20 cellular contexts compared by ENCODE assay signal in genomic region chr1:246651012-246651411, GRCh38.
DNase-seq lines count a peak whose midpoint lies in the region; ATAC-seq and TF ChIP-seq lines count a peak whose summit lies in the region.
"Had no signal": no experiment of that assay in that cellular context is flagged by ENCODE, and none has a peak within 500 bp of the region (broad histone marks: within the 10 kb centered on the region; RNA-seq: fewer than 3 reads in every experiment).

No MANE protein-coding gene starts in this region.

- no peaks in the 10 kb centered on the region for H3K27me3 ChIP-seq in left ventricle myocardium inferior (ENCODE audit: low read depth)
- H3K27me3 ChIP-seq in Karpas-422 (ENCODE audit: low read length), result no peaks in the 10 kb centered on the region
- no peaks in the 10 kb centered on the region for H3K27me3 ChIP-seq in skeletal muscle tissue (ENCODE audit: control insufficient read depth in 3 of 3, insufficient read depth in 3 of 3, low read length in 3 of 3)
- H3K27me3 ChIP-seq: neutrophil, thyroid gland had no signal

- DNase-seq in left ventricle myocardium inferior, result no peak
- DNase-seq in cardiac septum (ENCODE audit: low spot score), result no peak
- DNase-seq in Karpas-422, result no peak
- DNase-seq in stimulated activated effector memory CD8-positive, alpha-beta T cell treated with anti-CD3 and anti-CD28 coated beads, Interleukin-12 subunit alpha, Interleukin-12 subunit beta, amount 100 ng/mL, for 72 hours (ENCODE audit: low spot score in 2 of 2), result no peak
- DNase-seq in activated naive CD4-positive, alpha-beta T cell treated with anti-CD3 and anti-CD28 coated beads for 36 hours, result no peak
- DNase-seq: activated CD4-positive, alpha-beta T cell treated with anti-CD3 and anti-CD28 coated beads for 1 hour; activated effector memory CD4-positive, alpha-beta T cell treated with Interleukin-2 at 50 U/mL for 16 hours; Caco-2; EL; mucosa of descending colon; NCI-H1417 treated with DMSO at 0.1 percent for 48 hours; NCI-H226; T-helper 9 cell; thyroid gland had no signal

- no peak overlapping the region for H2AFZ ChIP-seq in Karpas-422 (ENCODE audit: low read length)

- H3K36me3 Mint-ChIP-seq in stimulated activated effector memory CD8-positive, alpha-beta T cell treated with anti-CD3 and anti-CD28 coated beads, Interleukin-12 subunit alpha, Interleukin-12 subunit beta, amount 100 ng/mL, for 72 hours, result peaks cover 72% of the 10 kb centered on the region
- H3K36me3 Mint-ChIP-seq in activated naive CD4-positive, alpha-beta T cell treated with anti-CD3 and anti-CD28 coated beads for 36 hours (ENCODE audit: low read depth), result peaks cover 24% of the 10 kb centered on the region

- CTCF ChIA-PET in activated naive CD4-positive, alpha-beta T cell treated with anti-CD3 and anti-CD28 coated beads for 36 hours (lab: Charles Lee), result no interaction called here

- H3K4me2 ChIP-seq in Karpas-422 (ENCODE audit: low read depth, low read length, poor library complexity, severe bottlenecking), result peak overlapping the region; percentile 81

- H3K9me2 ChIP-seq in Karpas-422 (replicated peaks; ENCODE audit: insufficient read depth, low read length), result no peaks in the 10 kb centered on the region

- H3K4me1 ChIP-seq in left ventricle myocardium inferior, result peaks cover 28% of the 10 kb centered on the region
- peaks cover 91% of the 10 kb centered on the region for H3K4me1 ChIP-seq in Karpas-422 (ENCODE audit: low read length)
- H3K4me1 ChIP-seq in skeletal muscle tissue (ENCODE audit: control insufficient read depth in 3 of 3, insufficient read depth in 3 of 3, low read length in 3 of 3), result peaks cover 22 to 31% (median 28%) of the 10 kb centered on the region in 3 donors
- H3K4me1 ChIP-seq: Caco-2, thyroid gland had no signal

- TF ChIP-seq CTCF in left ventricle myocardium inferior (IDR thresholded peaks at IDR 0.05; ENCODE audit: borderline replicate concordance) (no peak), VCaP (conservative IDR thresholded peaks at IDR 0.05) (no peak)

- H3K36me3 ChIP-seq in left ventricle myocardium inferior, result peaks cover 33% of the 10 kb centered on the region
- H3K36me3 ChIP-seq in Karpas-422 (ENCODE audit: insufficient read depth, low read length), result peaks cover 24% of the 10 kb centered on the region
- peaks cover 9 to 23% (median 11%) of the 10 kb centered on the region in 3 donors for H3K36me3 ChIP-seq in skeletal muscle tissue (ENCODE audit: control insufficient read depth in 3 of 3, insufficient read depth in 3 of 3, low read length in 3 of 3)

- H3K4me3 ChIP-seq in left ventricle myocardium inferior (peak overlapping the region; percentile 59), Karpas-422 (ENCODE audit: low read length) (peak overlapping the region; percentile 60), skeletal muscle tissue (ENCODE audit: low read length in 3 of 3) (peak overlapping the region; percentile 38 to 51 (median 41))
- H3K4me3 ChIP-seq: mucosa of descending colon, thyroid gland had no signal

- no peaks in the 10 kb centered on the region for H3K9me3 Mint-ChIP-seq in stimulated activated effector memory CD8-positive, alpha-beta T cell treated with anti-CD3 and anti-CD28 coated beads, Interleukin-12 subunit alpha, Interleukin-12 subunit beta, amount 100 ng/mL, for 72 hours
- no peaks in the 10 kb centered on the region for H3K9me3 Mint-ChIP-seq in activated naive CD4-positive, alpha-beta T cell treated with anti-CD3 and anti-CD28 coated beads for 36 hours
- H3K9me3 Mint-ChIP-seq: central memory CD8-positive, alpha-beta T cell had no signal

- intact Hi-C loops in left ventricle myocardium inferior (cut with micrococcal nuclease), result no loop called here
- intact Hi-C loops in cardiac septum (cut with DNase I), result no loop called here
- intact Hi-C loops in activated naive CD4-positive, alpha-beta T cell treated with anti-CD3 and anti-CD28 coated beads for 36 hours (cut with micrococcal nuclease), result no loop called here

- no peak for ATAC-seq in stimulated activated effector memory CD8-positive, alpha-beta T cell treated with anti-CD3 and anti-CD28 coated beads, Interleukin-12 subunit alpha, Interleukin-12 subunit beta, amount 100 ng/mL, for 72 hours
- no peak for ATAC-seq in GM18517 (IDR thresholded peaks at IDR 0.05; ENCODE audit: unreplicated experiment)
- ATAC-seq: left lobe of liver, mucosa of descending colon had no signal

- no peak overlapping the region for H3K27ac Mint-ChIP-seq in stimulated activated effector memory CD8-positive, alpha-beta T cell treated with anti-CD3 and anti-CD28 coated beads, Interleukin-12 subunit alpha, Interleukin-12 subunit beta, amount 100 ng/mL, for 72 hours
- no peak overlapping the region for H3K27ac Mint-ChIP-seq in activated naive CD4-positive, alpha-beta T cell treated with anti-CD3 and anti-CD28 coated beads for 36 hours

- peaks cover 11% of the 10 kb centered on the region for H3K4me1 Mint-ChIP-seq in stimulated activated effector memory CD8-positive, alpha-beta T cell treated with anti-CD3 and anti-CD28 coated beads, Interleukin-12 subunit alpha, Interleukin-12 subunit beta, amount 100 ng/mL, for 72 hours
- H3K4me1 Mint-ChIP-seq in activated naive CD4-positive, alpha-beta T cell treated with anti-CD3 and anti-CD28 coated beads for 36 hours (ENCODE audit: low read depth), result peaks cover 9% of the 10 kb centered on the region

- H3K27ac ChIP-seq in left ventricle myocardium inferior (replicated peaks) (peak overlapping the region; percentile 76), Karpas-422 (ENCODE audit: low read length) (peak overlapping the region; percentile 95), VCaP (peak overlapping the region; percentile 53), skeletal muscle tissue (ENCODE audit: low read depth, low read length) (no peak overlapping the region)
- H3K27ac ChIP-seq: neutrophil, thyroid gland had no signal

- H4K20me1 ChIP-seq in Karpas-422 (ENCODE audit: insufficient read depth, low read depth, low read length), result no peaks in the 10 kb centered on the region

- H3K9me3 ChIP-seq in left ventricle myocardium inferior (replicated peaks) (no peaks in the 10 kb centered on the region), Karpas-422 (ENCODE audit: low read length) (no peaks in the 10 kb centered on the region), skeletal muscle tissue (ENCODE audit: control insufficient read depth in 3 of 3, low read length in 3 of 3) (no peaks in the 10 kb centered on the region)
- H3K9me3 ChIP-seq: Caco-2, mucosa of descending colon, neutrophil, thyroid gland had no signal

- H3K4me3 Mint-ChIP-seq in stimulated activated effector memory CD8-positive, alpha-beta T cell treated with anti-CD3 and anti-CD28 coated beads, Interleukin-12 subunit alpha, Interleukin-12 subunit beta, amount 100 ng/mL, for 72 hours, result no peak overlapping the region
- no peak overlapping the region for H3K4me3 Mint-ChIP-seq in activated naive CD4-positive, alpha-beta T cell treated with anti-CD3 and anti-CD28 coated beads for 36 hours
- H3K4me3 Mint-ChIP-seq: central memory CD8-positive, alpha-beta T cell had no signal

- H3K27me3 Mint-ChIP-seq in activated naive CD4-positive, alpha-beta T cell treated with anti-CD3 and anti-CD28 coated beads for 36 hours (ENCODE audit: low read depth), result no peaks in the 10 kb centered on the region
- H3K27me3 Mint-ChIP-seq: central memory CD8-positive, alpha-beta T cell had no signal

- H3K9ac ChIP-seq in Karpas-422 (ENCODE audit: low read length) (peak overlapping the region; percentile 58), skeletal muscle tissue (ENCODE audit: low read depth in 1 of 3, low read length in 3 of 3) (peak overlapping the region in 1 of 3 donors; percentile 48)

- peaks cover 76% of the 10 kb centered on the region for H3K79me2 ChIP-seq in Karpas-422 (ENCODE audit: low read length)
